ENCODE assay signal across 16 cellular contexts in genomic region chr12:122696922-122697321, GRCh38. TPM values are rescaled to one million over a fixed set of nuclear protein-coding genes. Genes with fewer than 3 reads are reported as not detected.
"Had no signal": no experiment of that assay in that cellular context is flagged by ENCODE, and none has a peak within 500 bp of the region (broad histone marks: within the 10 kb centered on the region; RNA-seq: fewer than 3 reads in every experiment).

No MANE protein-coding gene starts in this region.

RNA-seq across cellular contexts. Expression of gene HCAR2, which starts 6.2 kb away (rescaled TPM):
- total RNA-seq: activated CD4-positive, alpha-beta memory T cell treated with anti-CD3 and anti-CD28 coated beads for 36 hours; activated CD4-positive, alpha-beta T cell treated with anti-CD3 and anti-CD28 coated beads for 36 hours; activated CD8-positive, alpha-beta memory T cell treated with anti-CD3 and anti-CD28 coated beads for 36 hours; activated CD8-positive, alpha-beta memory T cell treated with anti-CD3 and anti-CD28 coated beads, Interleukin-2, amount 10 ng/mL, durations not matched to agents 7 days and 5 days; activated CD8-positive, alpha-beta T cell treated with anti-CD3 and anti-CD28 coated beads, Interleukin-2, amount 10 ng/mL, durations not matched to agents 7 days and 5 days; activated naive CD4-positive, alpha-beta T cell treated with anti-CD3 and anti-CD28 coated beads for 36 hours; activated naive CD8-positive, alpha-beta T cell treated with anti-CD3 and anti-CD28 coated beads for 36 hours; cardiac muscle cell; dermis microvascular lymphatic vessel endothelial cell; endothelial cell of umbilical vein; glomerular endothelial cell had no signal
- polyA plus RNA-seq: cardiac muscle cell, endothelial cell of umbilical vein, fibroblast of lung had no signal

RNA-seq across cellular contexts. Expression of gene HCAR3, which starts 19.7 kb away (rescaled TPM):
- total RNA-seq: activated CD8-positive, alpha-beta memory T cell treated with anti-CD3 and anti-CD28 coated beads for 36 hours; activated CD8-positive, alpha-beta T cell treated with anti-CD3 and anti-CD28 coated beads, Interleukin-2, amount 10 ng/mL, durations not matched to agents 7 days and 5 days; activated naive CD4-positive, alpha-beta T cell treated with anti-CD3 and anti-CD28 coated beads for 36 hours; activated naive CD8-positive, alpha-beta T cell treated with anti-CD3 and anti-CD28 coated beads for 36 hours; ascending aorta; cardiac muscle cell; dermis microvascular lymphatic vessel endothelial cell; endothelial cell of umbilical vein; fibroblast of villous mesenchyme; gastroesophageal sphincter; glomerular endothelial cell had no signal
- polyA plus RNA-seq: cardiac muscle cell, fibroblast of lung had no signal

RNA-seq across cellular contexts. Expression of gene HCAR1, which starts 33.7 kb away (rescaled TPM):
- total RNA-seq: ascending aorta, cardiac muscle cell, endothelial cell of umbilical vein, T-helper 17 cell had no signal
- polyA plus RNA-seq: cardiac muscle cell had no signal
